ENCODE assay signal across 18 cellular contexts in the genomic region with DNA sequence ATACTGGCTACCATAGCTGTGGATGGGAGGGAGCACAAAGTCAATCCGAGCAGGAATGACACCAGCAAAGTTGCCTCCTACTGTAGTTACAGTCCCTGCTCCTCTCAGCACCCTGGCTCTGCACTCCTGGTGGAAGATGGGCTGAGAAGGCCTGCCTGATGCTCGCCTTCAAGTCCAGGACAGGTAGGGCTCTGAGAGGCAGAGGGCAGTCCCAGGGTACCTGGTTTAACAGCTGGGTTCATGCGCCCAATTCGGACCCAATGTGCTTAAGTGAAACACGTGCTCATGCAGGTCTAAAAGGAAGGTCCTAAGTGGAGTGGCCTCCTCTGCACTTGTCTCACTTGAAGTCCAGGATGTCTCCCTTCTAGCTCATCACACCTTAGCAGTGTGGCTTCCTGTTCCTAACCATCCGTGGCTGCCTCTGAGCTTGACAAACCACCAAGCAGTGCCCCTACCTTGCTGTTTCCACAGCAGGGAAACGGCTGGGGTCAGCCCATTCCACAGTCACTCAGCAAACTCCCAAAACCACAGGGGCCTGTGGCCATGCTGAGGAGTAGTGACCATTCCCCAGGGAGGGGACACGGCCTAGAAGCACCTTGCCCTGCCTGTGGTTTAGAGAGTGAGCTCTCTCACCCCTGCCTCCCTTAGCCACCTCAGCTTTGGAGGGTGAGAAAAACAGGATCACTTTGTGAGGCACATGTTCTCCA. TPM values are rescaled to one million over a fixed set of nuclear protein-coding genes. Genes with fewer than 3 reads are reported as not detected.
DNase-seq lines count a peak whose midpoint lies in the region; ATAC-seq and TF ChIP-seq lines count a peak whose summit lies in the region.
"Had no signal": no experiment of that assay in that cellular context is flagged by ENCODE, and none has a peak within 500 bp of the region (broad histone marks: within the 10 kb centered on the region; RNA-seq: fewer than 3 reads in every experiment).

No MANE protein-coding gene starts in this region.

- no peaks in the 10 kb centered on the region for H3K9me2 ChIP-seq in Loucy (replicated peaks; ENCODE audit: low read depth, low read length)

- DNase-seq in CD4-positive, CD25-positive, alpha-beta regulatory T cell: peak in 1 of 3 donors; percentile 53
- DNase-seq in mucosa of descending colon: peak in 1 of 3 donors; percentile 18
- DNase-seq in G401 (ENCODE audit: low spot score): no peak
- DNase-seq in GOT3 (lab: John Stamatoyannopoulos, UW): no peak
- DNase-seq: activated B cell treated with CpG ODN at 0.5 μM for 24 hours; activated T-cell treated with anti-CD3 and anti-CD28 coated beads, Interleukin-2, amount 50 U/mL, for 4 hours; anterior cingulate cortex; mesendoderm; MG63; NCI-H774; stimulated activated CD4-positive, alpha-beta T cell treated with anti-CD3 and anti-CD28 coated beads, Interleukin-4, amount 100 ng/mL, for 1 hour; stimulated activated CD8-positive, alpha-beta memory T cell treated with anti-CD3 and anti-CD28 coated beads, Interleukin-4, amount 100 ng/mL, for 48 hours had no signal

- H3K27me3 Mint-ChIP-seq in CD4-positive, CD25-positive, alpha-beta regulatory T cell: no peaks in the 10 kb centered on the region
- H3K27me3 Mint-ChIP-seq: activated B cell treated with CpG ODN at 0.5 μM for 24 hours had no signal

- peaks cover 28% of the 10 kb centered on the region for H3K36me3 Mint-ChIP-seq in CD4-positive, CD25-positive, alpha-beta regulatory T cell

- intact Hi-C loops in mucosa of descending colon (cut with DNase I, micrococcal nuclease): no loop called here

- H3K4me2 ChIP-seq in BLaER1 (peak overlapping the region; percentile 72), Loucy (ENCODE audit: low read depth, low read length, poor library complexity, severe bottlenecking) (peak overlapping the region; percentile 10)
- H3K4me2 ChIP-seq: GM23338 had no signal

- no peak overlapping the region for H3K4me3 Mint-ChIP-seq in CD4-positive, CD25-positive, alpha-beta regulatory T cell
- H3K4me3 Mint-ChIP-seq: activated B cell treated with CpG ODN at 0.5 μM for 24 hours; activated T-cell treated with anti-CD3 and anti-CD28 coated beads, Interleukin-2, amount 50 U/mL, for 4 hours; GM23338 had no signal

- H3K79me2 ChIP-seq in Loucy (ENCODE audit: insufficient read depth, low read length): no peaks in the 10 kb centered on the region

- peak overlapping the region in 2 of 3 donors; percentile 52 to 79 for H3K27ac Mint-ChIP-seq in CD4-positive, CD25-positive, alpha-beta regulatory T cell
- H3K27ac Mint-ChIP-seq: activated B cell treated with CpG ODN at 0.5 μM for 24 hours, GM23338 had no signal

- H3K27ac ChIP-seq in BLaER1: peak overlapping the region; percentile 52; the same call in 1 of the 2 replicates
- no peak overlapping the region for H3K27ac ChIP-seq in CD4-positive, CD25-positive, alpha-beta regulatory T cell (ENCODE audit: insufficient read depth, low read length, poor library complexity, severe bottlenecking)

- in situ Hi-C loops in G401 (cut with HindIII; ENCODE audit: low sequenced_read_pairs): loop anchor here (5.0 kb wide), 1 partner anchor 54 kb away; no protein-coding TSS in a partner anchor

- H4K20me1 ChIP-seq in BLaER1 (no peaks in the 10 kb centered on the region), Loucy (ENCODE audit: insufficient read depth, low read length, poor library complexity, severe bottlenecking) (no peaks in the 10 kb centered on the region)

- H3K9me3 ChIP-seq in BLaER1: no peaks in the 10 kb centered on the region
- H3K9me3 ChIP-seq in CD4-positive, CD25-positive, alpha-beta regulatory T cell (ENCODE audit: control insufficient read depth in 2 of 2, low read length in 2 of 2): no peaks in the 10 kb centered on the region
- no peaks in the 10 kb centered on the region for H3K9me3 ChIP-seq in Loucy (ENCODE audit: insufficient read depth, low read depth, low read length)
- no peaks in the 10 kb centered on the region for H3K9me3 ChIP-seq in mucosa of descending colon
- H3K9me3 ChIP-seq: MG63 had no signal

- H3K27me3 ChIP-seq in BLaER1 (no peaks in the 10 kb centered on the region), Loucy (ENCODE audit: insufficient read depth, low read length, poor library complexity, severe bottlenecking) (no peaks in the 10 kb centered on the region)
- no peaks in the 10 kb centered on the region for H3K27me3 ChIP-seq in CD4-positive, CD25-positive, alpha-beta regulatory T cell (ENCODE audit: control insufficient read depth, insufficient read depth, low read length)
- H3K27me3 ChIP-seq: MG63 had no signal

- peaks cover 0 to 23% (median 4%) of the 10 kb centered on the region in 4 donors for H3K4me1 Mint-ChIP-seq in CD4-positive, CD25-positive, alpha-beta regulatory T cell
- H3K4me1 Mint-ChIP-seq: activated B cell treated with CpG ODN at 0.5 μM for 24 hours had no signal

- peak overlapping the region; percentile 17; the same call in 1 of the 2 replicates for H3K9ac ChIP-seq in BLaER1
- H3K9ac ChIP-seq in Loucy (ENCODE audit: low read depth, low read length, poor library complexity, severe bottlenecking): no peak overlapping the region

- no peak overlapping the region for H3K4me3 ChIP-seq in BLaER1
- no peak overlapping the region for H3K4me3 ChIP-seq in CD4-positive, CD25-positive, alpha-beta regulatory T cell (ENCODE audit: low read depth, low read length)
- H3K4me3 ChIP-seq in Loucy (ENCODE audit: low read length, poor library complexity, severe bottlenecking): no peak overlapping the region
- H3K4me3 ChIP-seq in mucosa of descending colon: no peak overlapping the region
- H3K4me3 ChIP-seq: GM23338, MG63 had no signal

- no peaks in the 10 kb centered on the region for H3F3A ChIP-seq in Loucy (ENCODE audit: low read depth)

- H3K36me3 ChIP-seq in BLaER1: peaks cover 31% of the 10 kb centered on the region; the same call in 1 of the 2 replicates
- peaks cover 54% of the 10 kb centered on the region for H3K36me3 ChIP-seq in CD4-positive, CD25-positive, alpha-beta regulatory T cell (ENCODE audit: control insufficient read depth, insufficient read depth, low read length)
- peaks cover 14% of the 10 kb centered on the region; the same call in 1 of the 2 replicates for H3K36me3 ChIP-seq in Loucy (ENCODE audit: insufficient read depth, low read length)
- no peaks in the 10 kb centered on the region for H3K36me3 ChIP-seq in mucosa of descending colon (ENCODE audit: low read depth)
- H3K36me3 ChIP-seq: MG63 had no signal

- TF ChIP-seq CTCF in Loucy (conservative IDR thresholded peaks at IDR 0.05; ENCODE audit: low read length) (no peak), mucosa of descending colon (IDR thresholded peaks at IDR 0.05) (no peak)

- H3K9me3 Mint-ChIP-seq in CD4-positive, CD25-positive, alpha-beta regulatory T cell: no peaks in the 10 kb centered on the region
- H3K9me3 Mint-ChIP-seq: activated B cell treated with CpG ODN at 0.5 μM for 24 hours; activated T-cell treated with anti-CD3 and anti-CD28 coated beads, Interleukin-2, amount 50 U/mL, for 4 hours; GM23338 had no signal

- H2AFZ ChIP-seq in Loucy (ENCODE audit: low read length): no peak overlapping the region
- H2AFZ ChIP-seq: GM23338 had no signal

- ATAC-seq in CD4-positive, CD25-positive, alpha-beta regulatory T cell (ENCODE audit: low read depth in 2 of 2): no peak
- peak; percentile 36 for ATAC-seq in mucosa of descending colon
- no peak for ATAC-seq in HG03439 (IDR thresholded peaks at IDR 0.05; ENCODE audit: unreplicated experiment)
- ATAC-seq: GM23338, sciatic nerve had no signal

- H3K4me1 ChIP-seq in BLaER1: peaks cover 99% of the 10 kb centered on the region
- peaks cover 17% of the 10 kb centered on the region for H3K4me1 ChIP-seq in CD4-positive, CD25-positive, alpha-beta regulatory T cell (ENCODE audit: control insufficient read depth, insufficient read depth, low read length, poor library complexity, severe bottlenecking)
- peaks cover 20% of the 10 kb centered on the region for H3K4me1 ChIP-seq in Loucy (ENCODE audit: insufficient read depth, low read length, poor library complexity, severe bottlenecking)
- H3K4me1 ChIP-seq in mucosa of descending colon (ENCODE audit: low read depth): no peaks in the 10 kb centered on the region

RNA-seq across cellular contexts. Expression of a gene that starts 3.9 kb away (rescaled TPM):
- total RNA-seq in CD4-positive, CD25-positive, alpha-beta regulatory T cell: 13.8 TPM
- 1 to 10 TPM in 1 of 4 donors, not detected in 3; 1.2 TPM for polyA plus RNA-seq in CD4-positive, CD25-positive, alpha-beta regulatory T cell
- 1 to 10 TPM; 1.9 to 5.3 (median 4.0) TPM for total RNA-seq in mucosa of descending colon
- total RNA-seq in G401 (2014; rRNA removed; shearing (Covaris generic)): not detected in 2 replicates
- total RNA-seq: HT-29 had no signal

RNA-seq across cellular contexts. Expression of a gene that starts 8.2 kb away (rescaled TPM):
- 71.1 TPM for total RNA-seq in CD4-positive, CD25-positive, alpha-beta regulatory T cell
- 1 to 10 TPM in 3 of 4 donors, not detected in 1; 1.1 to 2.0 (median 2.0) TPM for polyA plus RNA-seq in CD4-positive, CD25-positive, alpha-beta regulatory T cell
- total RNA-seq in mucosa of descending colon: 1 to 10 TPM; 1.9 to 6.0 (median 4.3) TPM
- 0.18 and 0.68 TPM in 2 replicates for total RNA-seq in G401 (2014; rRNA removed; shearing (Covaris generic))
- total RNA-seq: HT-29 had no signal

RNA-seq across cellular contexts. Expression of a gene that starts 44.1 kb away (rescaled TPM):
- not detected for total RNA-seq in CD4-positive, CD25-positive, alpha-beta regulatory T cell
- polyA plus RNA-seq in CD4-positive, CD25-positive, alpha-beta regulatory T cell: 1 to 10 TPM in 1 of 4 donors, under 1 TPM in 1, not detected in 2; 0.63 to 1.5 TPM
- 1 to 10 TPM in 1 of 3 donors, under 1 TPM in 2; 0.72 to 1.4 (median 0.89) TPM for total RNA-seq in mucosa of descending colon
- not detected in 2 replicates for total RNA-seq in G401 (2014; rRNA removed; shearing (Covaris generic))
- total RNA-seq: activated B cell treated with CpG ODN at 0.5 μM for 24 hours, GM23338, HT-29 had no signal
- polyA plus RNA-seq: GM23338 had no signal

RNA-seq across cellular contexts. Expression of a gene that starts 58.6 kb away (rescaled TPM):
- 87.7 TPM for total RNA-seq in CD4-positive, CD25-positive, alpha-beta regulatory T cell
- polyA plus RNA-seq in CD4-positive, CD25-positive, alpha-beta regulatory T cell: 10 to 100 TPM; 10.7 to 15.5 (median 12.4) TPM
- 10 to 100 TPM in 2 of 3 donors, 1 to 10 TPM in 1; 9.3 to 14.8 (median 11.1) TPM for total RNA-seq in mucosa of descending colon
- total RNA-seq in G401 (2014; rRNA removed; shearing (Covaris generic)): 6.4 and 8.9 TPM in 2 replicates

Comparison
In these comparisons a context has a peak if more than half of its experiments do, and no peak if none do; other contexts are left out.
1. RNA of a gene that starts 8.2 kb away (total RNA-seq): 71.1 TPM in CD4-positive, CD25-positive, alpha-beta regulatory T cell (single experiment); 1.9 to 6.0 TPM in mucosa of descending colon and 0.18 to 0.68 TPM in G401; every median in the first group is over 10 times any median in the second.